In genomic region chr16:67235816-67236547, GRCh38 we compare ENCODE assay signal across 9 cellular contexts. TPM values are rescaled to one million over a fixed set of nuclear protein-coding genes. Genes with fewer than 3 reads are reported as not detected.
DNase-seq lines count a peak whose midpoint lies in the region; ATAC-seq and TF ChIP-seq lines count a peak whose summit lies in the region.
"Had no signal": no experiment of that assay in that cellular context is flagged by ENCODE, and none has a peak within 500 bp of the region (broad histone marks: within the 10 kb centered on the region; RNA-seq: fewer than 3 reads in every experiment).

No MANE protein-coding gene starts in this region.

- peaks cover 4% of the 10 kb centered on the region for H3K79me1 ChIP-seq in H9 (ENCODE audit: insufficient read depth, low read depth, low read length, poor library complexity, severe bottlenecking)

- H3K4me1 ChIP-seq in H9 (ENCODE audit: insufficient read depth, low read length) = peaks cover 3% of the 10 kb centered on the region; the same call in 1 of the 2 replicates
- peaks cover 0 to 6% of the 10 kb centered on the region in 2 donors for H3K4me1 ChIP-seq in uterus
- H3K4me1 ChIP-seq in SJCRH30 = peaks cover 11% of the 10 kb centered on the region

- H4K5ac ChIP-seq in H9 (ENCODE audit: insufficient read length, low read depth, low read length) = no peak overlapping the region

- peaks cover 4 to 10% of the 10 kb centered on the region in 2 experiments; a peak in 3 of 4 replicates for H3K4me1 Mint-ChIP-seq in H9
- peaks cover 8% of the 10 kb centered on the region for H3K4me1 Mint-ChIP-seq in activated CD4-positive, alpha-beta T cell treated with anti-CD3 and anti-CD28 coated beads, Interleukin-2, amount 10 ng/mL, durations not matched to agents 24 days and 14 days

- H3K9me3 ChIP-seq in H9 (ENCODE audit: control insufficient read depth, low read depth, low read length) (no peaks in the 10 kb centered on the region), uterus (no peaks in the 10 kb centered on the region), SJCRH30 (replicated peaks) (no peaks in the 10 kb centered on the region)
- H3K9me3 ChIP-seq: transverse colon had no signal

- peak; percentile 36 for DNase-seq in AG08395 (ENCODE audit: low spot score)
- peak; percentile 19 for DNase-seq in H9
- no peak for DNase-seq in activated CD4-positive, alpha-beta T cell treated with anti-CD3 and anti-CD28 coated beads, Interleukin-2, amount 10 ng/mL, durations not matched to agents 24 days and 14 days
- DNase-seq in epithelial cell of prostate (ENCODE audit: low read depth, low spot score) = no peak
- no peak for DNase-seq in uterus
- DNase-seq in cerebellar cortex (ENCODE audit: low spot score) = no peak
- DNase-seq in SJCRH30 = no peak

- peaks cover 24 to 75% (median 48%) of the 10 kb centered on the region in 3 experiments for H3K36me3 Mint-ChIP-seq in H9 (ENCODE audit: insufficient read depth in 1 of 3, low read depth in 3 of 3)
- peaks cover 60% of the 10 kb centered on the region for H3K36me3 Mint-ChIP-seq in activated CD4-positive, alpha-beta T cell treated with anti-CD3 and anti-CD28 coated beads, Interleukin-2, amount 10 ng/mL, durations not matched to agents 24 days and 14 days (ENCODE audit: low read depth)

- H3K9me3 Mint-ChIP-seq in H9 = no peaks in the 10 kb centered on the region
- no peaks in the 10 kb centered on the region for H3K9me3 Mint-ChIP-seq in activated CD4-positive, alpha-beta T cell treated with anti-CD3 and anti-CD28 coated beads, Interleukin-2, amount 10 ng/mL, durations not matched to agents 24 days and 14 days

- TF ChIP-seq POLR2A in uterus (IDR thresholded peaks at IDR 0.05) = no peak

- H4K91ac ChIP-seq in H9 (ENCODE audit: insufficient read length, low read depth, low read length) = no peak overlapping the region

- intact Hi-C loops in activated CD4-positive, alpha-beta T cell treated with anti-CD3 and anti-CD28 coated beads, Interleukin-2, amount 10 ng/mL, durations not matched to agents 24 days and 14 days (cut with micrococcal nuclease) = loop anchor here (1.0 kb wide), 2 partner anchors 8 to 9 kb away; partner anchors contain the start of gene TMEM208
- intact Hi-C loops in uterus (cut with DNase I; ENCODE audit: low total_unique reads) = no loop called here

- no peak overlapping the region for H3K14ac ChIP-seq in H9 (ENCODE audit: insufficient read depth, low read length)

- no peak for ATAC-seq in GM18511 (IDR thresholded peaks at IDR 0.05; ENCODE audit: unreplicated experiment)

- TF ChIP-seq CTCF in H9 (conservative IDR thresholded peaks at IDR 0.05) (no peak), uterus (IDR thresholded peaks at IDR 0.05) (no peak)

- H3K4me3 Mint-ChIP-seq in H9 = peak overlapping the region in 1 of 2 experiments; percentile 51; a peak in 1 of 5 replicates
- peak overlapping the region; percentile 58 for H3K4me3 Mint-ChIP-seq in activated CD4-positive, alpha-beta T cell treated with anti-CD3 and anti-CD28 coated beads, Interleukin-2, amount 10 ng/mL, durations not matched to agents 24 days and 14 days

- no CpG with 5 or more reads among the region's 17 CpGs for WGBS in H9 (ENCODE audit: extremely low coverage, insufficient read length, low lambda C conversion rate)

- H3K4me2 ChIP-seq in H9 (ENCODE audit: insufficient read depth, insufficient read length, low read length) = no peak overlapping the region

- no peak overlapping the region for H3K18ac ChIP-seq in H9 (ENCODE audit: insufficient read length, low read depth, low read length)

- no peaks in the 10 kb centered on the region for H3K79me2 ChIP-seq in H9 (ENCODE audit: insufficient read depth, low read length)

- H3K27ac Mint-ChIP-seq in H9 = peak overlapping the region; percentile 34 to 48 (median 44); a peak in 3 of 7 replicates
- peak overlapping the region; percentile 90 for H3K27ac Mint-ChIP-seq in activated CD4-positive, alpha-beta T cell treated with anti-CD3 and anti-CD28 coated beads, Interleukin-2, amount 10 ng/mL, durations not matched to agents 24 days and 14 days

- H3K4me3 ChIP-seq in uterus (no peak overlapping the region), SJCRH30 (no peak overlapping the region)
- H3K4me3 ChIP-seq: transverse colon had no signal

- no peak overlapping the region for H4K8ac ChIP-seq in H9 (replicated peaks; ENCODE audit: insufficient read length, low read depth, low read length)

- no peaks in the 10 kb centered on the region for H3K23me2 ChIP-seq in H9 (ENCODE audit: insufficient read length, low read depth, low read length, poor library complexity, severe bottlenecking)

- no peak overlapping the region for H2AK5ac ChIP-seq in H9 (ENCODE audit: insufficient read length, low read length)

- no peak overlapping the region for H3K23ac ChIP-seq in H9 (ENCODE audit: insufficient read length, low read depth, low read length)

- H3K9ac ChIP-seq in H9 (ENCODE audit: extremely low read depth, insufficient read length, low read length) = no peak overlapping the region

- H3K27ac ChIP-seq in H9 (ENCODE audit: insufficient read length, low read depth, low read length) (no peak overlapping the region), epithelial cell of prostate (peak overlapping the region; percentile 11), uterus (no peak overlapping the region), SJCRH30 (no peak overlapping the region)
- H3K27ac ChIP-seq: transverse colon had no signal

- no peak overlapping the region for H2BK5ac ChIP-seq in H9 (ENCODE audit: insufficient read length, low read length)

- no peak overlapping the region for H2BK15ac ChIP-seq in H9 (ENCODE audit: low read depth, low read length)

- no peaks in the 10 kb centered on the region for H4K20me1 ChIP-seq in H9 (ENCODE audit: control insufficient read depth, insufficient read depth, insufficient read length)

- H3T11ph ChIP-seq in H9 (ENCODE audit: low read length) = no peak overlapping the region

- H3K27me3 ChIP-seq in H9 (ENCODE audit: insufficient read depth, low read length) (no peaks in the 10 kb centered on the region), uterus (no peaks in the 10 kb centered on the region), SJCRH30 (no peaks in the 10 kb centered on the region)
- H3K27me3 ChIP-seq: transverse colon had no signal

- H3K4ac ChIP-seq in H9 (ENCODE audit: low read depth, low read length) = no peak overlapping the region

- H3K56ac ChIP-seq in H9 (ENCODE audit: insufficient read length, low read depth, low read length) = no peak overlapping the region

- no peak overlapping the region for H2BK20ac ChIP-seq in H9 (ENCODE audit: low read depth, low read length, poor library complexity, severe bottlenecking)

- H2BK12ac ChIP-seq in H9 (ENCODE audit: insufficient read length, low read depth, low read length) = no peak overlapping the region

- H3K27me3 Mint-ChIP-seq in H9 (ENCODE audit: low read depth) = no peaks in the 10 kb centered on the region
- H3K27me3 Mint-ChIP-seq in activated CD4-positive, alpha-beta T cell treated with anti-CD3 and anti-CD28 coated beads, Interleukin-2, amount 10 ng/mL, durations not matched to agents 24 days and 14 days = no peaks in the 10 kb centered on the region

- H2BK120ac ChIP-seq in H9 (ENCODE audit: low read depth, low read length, poor library complexity, severe bottlenecking) = no peak overlapping the region

- no peak overlapping the region for H2AFZ ChIP-seq in H9 (ENCODE audit: low read length)

- H3K36me3 ChIP-seq in uterus = no peaks in the 10 kb centered on the region
- peaks cover 24% of the 10 kb centered on the region for H3K36me3 ChIP-seq in SJCRH30

RNA-seq across cellular contexts. Expression of gene TMEM208, which starts 9.1 kb away (rescaled TPM):
- total RNA-seq in H9 (2021) (42.6 and 43.3 TPM in 2 replicates), uterus (10 to 100 TPM; 10.2 to 57.9 (median 27.3) TPM)
- 65.0 and 65.6 TPM in 2 replicates for total RNA-seq in activated CD4-positive, alpha-beta T cell treated with anti-CD3 and anti-CD28 coated beads, Interleukin-2, amount 10 ng/mL, durations not matched to agents 24 days and 14 days
- 32.1 and 33.0 TPM in 2 replicates for total RNA-seq in SJCRH30 (2014; rRNA removed; shearing (Covaris generic))

RNA-seq across cellular contexts. Expression of gene FHOD1, which starts 11.3 kb away (rescaled TPM):
- total RNA-seq in H9 (2021) (67.0 and 70.7 TPM in 2 replicates), uterus (10 to 100 TPM in 3 of 4 donors, 1 to 10 TPM in 1; 2.3 to 37.6 (median 11.8) TPM)
- total RNA-seq in activated CD4-positive, alpha-beta T cell treated with anti-CD3 and anti-CD28 coated beads, Interleukin-2, amount 10 ng/mL, durations not matched to agents 24 days and 14 days = 128 TPM in 2 replicates
- 20.7 and 23.2 TPM in 2 replicates for total RNA-seq in SJCRH30 (2014; rRNA removed; shearing (Covaris generic))

RNA-seq across cellular contexts. Expression of gene SLC9A5, which starts 12.8 kb away (rescaled TPM):
- total RNA-seq in H9 (2021) = 7.5 and 9.1 TPM in 2 replicates
- 5.3 TPM in 2 replicates for total RNA-seq in activated CD4-positive, alpha-beta T cell treated with anti-CD3 and anti-CD28 coated beads, Interleukin-2, amount 10 ng/mL, durations not matched to agents 24 days and 14 days
- total RNA-seq in uterus = 1 to 10 TPM in 2 of 4 donors, under 1 TPM in 1, not detected in 1; 0.55 to 1.9 (median 1.3) TPM
- 1.4 and 1.7 TPM in 2 replicates for total RNA-seq in SJCRH30 (2014; rRNA removed; shearing (Covaris generic))

RNA-seq across cellular contexts. Expression of gene ELMO3, which starts 37.1 kb away (rescaled TPM):
- total RNA-seq in H9 (2021) (8.6 and 9.1 TPM in 2 replicates), uterus (1 to 10 TPM in 2 of 4 donors, not detected in 2; 1.6 to 5.4 TPM)
- total RNA-seq in activated CD4-positive, alpha-beta T cell treated with anti-CD3 and anti-CD28 coated beads, Interleukin-2, amount 10 ng/mL, durations not matched to agents 24 days and 14 days = 8.2 and 8.7 TPM in 2 replicates
- total RNA-seq in SJCRH30 (2014; rRNA removed; shearing (Covaris generic)) = 0.84 and 1.8 TPM in 2 replicates

RNA-seq across cellular contexts. Expression of gene PLEKHG4, which starts 43.4 kb away (rescaled TPM):
- total RNA-seq in H9 (2021) = 13.2 and 13.9 TPM in 2 replicates
- total RNA-seq in activated CD4-positive, alpha-beta T cell treated with anti-CD3 and anti-CD28 coated beads, Interleukin-2, amount 10 ng/mL, durations not matched to agents 24 days and 14 days = 43.4 and 43.8 TPM in 2 replicates
- 10 to 100 TPM in 2 of 4 donors, 1 to 10 TPM in 2; 6.8 to 45.3 (median 17.1) TPM for total RNA-seq in uterus
- 0.33 TPM in 1 of 2 replicates, not detected in the other for total RNA-seq in SJCRH30 (2014; rRNA removed; shearing (Covaris generic))

Comparison
In these comparisons a context has a peak if more than half of its experiments do, and no peak if none do; other contexts are left out.
1. DNase-seq: peak in AG08395 (single experiment) and H9 (single experiment); none in activated CD4-positive, alpha-beta T cell treated with anti-CD3 and anti-CD28 coated beads, Interleukin-2, amount 10 ng/mL, durations not matched to agents 24 days and 14 days (single experiment), epithelial cell of prostate (single experiment), uterus (0 of 2), cerebellar cortex (single experiment) and SJCRH30 (0 of 2).